In genomic region chr5:56282241-56282640, GRCh38 we compare ENCODE assay signal across 18 cellular contexts. TPM values are rescaled to one million over a fixed set of nuclear protein-coding genes. Genes with fewer than 3 reads are reported as not detected.
"Had no signal": no experiment of that assay in that cellular context is flagged by ENCODE, and none has a peak within 500 bp of the region (broad histone marks: within the 10 kb centered on the region; RNA-seq: fewer than 3 reads in every experiment).

No MANE protein-coding gene starts in this region.

- H3K36me3 ChIP-seq: ascending aorta, esophagus muscularis mucosa, lower lobe of right lung, ovary, thoracic aorta had no signal

- H3K27ac ChIP-seq: ascending aorta, esophagus muscularis mucosa, lower lobe of right lung, ovary, thoracic aorta had no signal

- ATAC-seq: activated T-helper 17 cell treated with anti-CD3 and anti-CD28 coated beads, Interleukin-2, amount 50 U/mL, for 72 hours; left colon; lower lobe of right lung; sciatic nerve; stimulated activated effector memory CD8-positive, alpha-beta T cell treated with anti-CD3 and anti-CD28 coated beads, Interleukin-12 subunit alpha, Interleukin-12 subunit beta, amount 100 ng/mL, for 72 hours had no signal

- H3K27me3 ChIP-seq: ascending aorta, esophagus muscularis mucosa, ovary had no signal

- DNase-seq: activated CD4-positive, alpha-beta T cell treated with anti-CD3 and anti-CD28 coated beads, Interleukin-2, amount 50 U/mL, for 4 hours; activated CD4-positive, CD25-positive, alpha-beta regulatory T cell treated with anti-CD3 and anti-CD28 coated beads, Interleukin-2, amount 50 U/mL, for 72 hours; activated naive CD4-positive, alpha-beta T cell treated with Interleukin-2 at 50 U/mL for 16 hours; foreskin fibroblast; immature natural killer cell; left colon; lower lobe of right lung; ovary; stimulated activated CD4-positive, alpha-beta T cell treated with anti-CD3 and anti-CD28 coated beads, Interleukin-12 subunit alpha, Interleukin-12 subunit beta, amount 100 ng/mL, for 4 hours; T-helper 1 cell; T1000 had no signal

- H3K9me3 ChIP-seq: ascending aorta, esophagus muscularis mucosa, lower lobe of right lung, ovary, thoracic aorta had no signal

- H3K4me3 ChIP-seq: ascending aorta, esophagus muscularis mucosa, lower lobe of right lung, ovary, thoracic aorta had no signal

RNA-seq across cellular contexts. Expression of gene ANKRD55, which starts 49.1 kb away (rescaled TPM):
- total RNA-seq: ascending aorta, chondrocyte, left colon, sciatic nerve, thoracic aorta had no signal
